ENCODE assay signal across 1 cellular context in the genomic region with DNA sequence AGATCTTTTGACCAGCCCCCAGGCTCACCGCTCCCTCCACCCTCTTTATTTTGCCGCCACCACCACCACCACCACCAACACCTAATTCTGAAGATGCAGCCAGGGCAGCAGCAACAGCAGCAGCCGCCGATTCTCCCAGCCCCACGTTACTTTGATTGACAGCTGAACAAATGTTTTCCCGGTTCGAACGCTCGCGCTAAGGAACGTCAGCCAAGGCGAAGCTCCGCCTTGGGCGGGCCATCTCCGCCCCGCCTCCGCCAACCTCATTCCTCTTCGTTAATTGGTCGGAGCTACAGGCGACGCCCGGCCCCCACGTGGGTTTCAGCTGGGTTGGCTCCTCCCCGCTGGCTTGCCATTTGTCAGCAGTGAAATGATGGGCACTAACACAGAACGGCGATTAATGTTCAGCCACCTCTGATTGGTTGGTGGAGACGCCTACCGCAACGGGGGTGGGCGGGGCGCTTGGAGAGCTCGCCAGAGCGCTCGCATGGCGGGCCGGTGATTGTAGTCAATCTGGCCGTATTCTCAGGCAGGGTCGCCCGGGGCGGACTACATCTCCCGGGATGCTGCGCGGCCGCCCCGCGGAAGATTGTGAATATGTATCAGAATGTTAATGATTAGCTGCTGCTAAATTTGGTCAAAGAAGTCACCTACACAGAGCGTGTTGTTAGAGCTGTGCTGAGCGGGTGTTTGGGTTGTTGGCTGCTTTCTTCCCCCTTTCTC.
TF ChIP-seq lines count a peak whose summit lies in the region.

A gene (plus strand): TSS at position 657 of the 723 bp plus-strand sequence. CDS start 826 bp downstream, outside the sequence.

TF ChIP-seq in H1, 55 proteins besides CTCF, POLR2A, EP300 and RAD21 (continued from another document):
- TF ChIP-seq JUND (IDR thresholded peaks at IDR 0.05; ENCODE audit: low read length) (0 out of 2 replicates have a peak, but pooled peaks have one; percentile 9), POLR2AphosphoS5 (IDR thresholded peaks at IDR 0.05; ENCODE audit: low read depth, low read length) (peak; percentile 99), GABPA (IDR thresholded peaks at IDR 0.05; ENCODE audit: borderline replicate concordance, insufficient read depth, low read length) (no peak), BACH1 (IDR thresholded peaks at IDR 0.05; ENCODE audit: low read length) (peak; percentile 63), CEBPB (IDR thresholded peaks at IDR 0.05; ENCODE audit: low read depth, low read length) (no peak), FOSL1 (IDR thresholded peaks at IDR 0.05; ENCODE audit: insufficient read depth, low read depth, low read length) (no peak), CHD2 (IDR thresholded peaks at IDR 0.05; ENCODE audit: low read length) (peak; percentile 63), SIN3A (conservative IDR thresholded peaks at IDR 0.05 in 1 of 2, IDR thresholded peaks at IDR 0.05 in 1 of 2; ENCODE audit: low read depth in 1 of 2, low read length in 2 of 2) (peak; percentile 7 to 38; a peak in 3 of 4 replicates), SP1 (IDR thresholded peaks at IDR 0.05; ENCODE audit: low read depth, low read length) (peak; percentile 92; the same call in 1 of the 2 replicates), SP2 (IDR thresholded peaks at IDR 0.05; ENCODE audit: low read length) (peak; percentile 11; the same call in 1 of the 2 replicates), HDAC6 (IDR thresholded peaks at IDR 0.05; ENCODE audit: low read depth, low read length) (no peak), RNF2 (IDR thresholded peaks at IDR 0.05; ENCODE audit: borderline replicate concordance, low read depth, low read length, missing control alignments, poor library complexity, severe bottlenecking) (no peak), TEAD4 (IDR thresholded peaks at IDR 0.05; ENCODE audit: low read depth, low read length) (no peak), JUN (IDR thresholded peaks at IDR 0.05; ENCODE audit: low read depth, low read length) (no peak), SRF (IDR thresholded peaks at IDR 0.05; ENCODE audit: low read depth, low read length) (peak; percentile 66; the same call in 1 of the 2 replicates), TAF7 (optimal IDR thresholded peaks at IDR 0.05; ENCODE audit: borderline replicate concordance, low read depth, low read length) (peak; percentile 97), NANOG (IDR thresholded peaks at IDR 0.05; ENCODE audit: insufficient read depth, low read depth, low read length, poor library complexity, severe bottlenecking) (peak; percentile 66), SP4 (IDR thresholded peaks at IDR 0.05; ENCODE audit: low read length) (peak; percentile 93), CREB1 (IDR thresholded peaks at IDR 0.05) (peak; percentile 84), SIX5 (IDR thresholded peaks at IDR 0.05; ENCODE audit: low read depth, low read length) (peak; percentile 74), TBP (IDR thresholded peaks at IDR 0.05; ENCODE audit: low read depth, low read length) (peak; percentile 97), TAF1 (IDR thresholded peaks at IDR 0.05; ENCODE audit: low read depth, low read length) (peak; percentile 98), NRF1 (IDR thresholded peaks at IDR 0.05; ENCODE audit: low read depth, low read length) (0 out of 2 replicates have a peak, but pooled peaks have one; percentile 14), EZH2 (IDR thresholded peaks at IDR 0.05; ENCODE audit: low read depth, low read length, severe bottlenecking) (no peak)
